In the genomic region with DNA sequence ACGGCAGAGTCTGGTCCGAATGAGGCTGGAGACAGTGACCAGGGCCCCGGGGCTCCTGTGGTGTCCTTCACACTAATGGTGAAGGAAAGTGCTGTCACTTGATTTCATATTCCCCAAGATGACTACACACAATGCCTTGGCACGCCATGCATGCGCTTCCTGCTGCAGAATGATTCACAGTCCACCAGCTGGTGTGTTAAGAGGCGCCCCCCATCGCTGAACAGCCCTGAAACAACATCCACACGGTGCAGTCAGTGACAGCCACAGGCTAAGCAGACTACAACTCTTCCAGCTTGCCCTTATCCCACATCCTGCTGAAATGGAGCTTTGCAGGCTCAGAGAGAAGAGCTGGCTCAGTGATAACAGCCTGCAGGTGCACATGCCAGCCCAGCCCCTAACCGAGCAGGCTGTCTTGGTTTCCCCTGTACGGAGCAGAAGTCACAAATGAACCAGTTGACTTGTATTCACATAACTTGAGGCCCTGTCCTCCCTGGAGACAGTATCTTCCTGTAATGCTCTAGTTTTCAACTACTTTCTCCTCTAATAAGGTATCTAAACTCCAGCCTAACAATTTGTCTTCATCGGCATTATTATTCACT, we compare ENCODE assay signal across 17 cellular contexts. TPM values are rescaled to one million over a fixed set of nuclear protein-coding genes. Genes with fewer than 3 reads are reported as not detected.
DNase-seq lines count a peak whose midpoint lies in the region; ATAC-seq and TF ChIP-seq lines count a peak whose summit lies in the region.
"Had no signal": no experiment of that assay in that cellular context is flagged by ENCODE, and none has a peak within 500 bp of the region (broad histone marks: within the 10 kb centered on the region; RNA-seq: fewer than 3 reads in every experiment).

No MANE protein-coding gene starts in this region.

- intact Hi-C loops in aorta (cut with DNase I) = no loop called here

- H3K4me1 ChIP-seq in aorta (ENCODE audit: control insufficient read depth in 1 of 2, insufficient read depth in 2 of 2, low read length in 2 of 2) = no peaks in the 10 kb centered on the region
- H3K4me1 ChIP-seq: left ventricle myocardium inferior, SJCRH30, testis had no signal

- DNase-seq in Daoy (ENCODE audit: low read depth) (peak; percentile 80), NCI-H69 (lab: John Stamatoyannopoulos, UW) (peak; percentile 84), dermis blood vessel endothelial cell (peak; percentile 65), nucleus accumbens (lab: John Stamatoyannopoulos, UW) (peak in 38 of 56 donors; percentile 1 to 81 (median 21)), GM10248 (ENCODE audit: extremely low spot score) (no peak), NAMALWA (ENCODE audit: low spot score) (no peak), NCI-H510A (lab: John Stamatoyannopoulos, UW) (no peak), aorta (no peak)
- DNase-seq: activated CD4-positive, alpha-beta T cell treated with anti-CD3 and anti-CD28 coated beads, Interleukin-2, amount 50 U/mL, for 48 hours; left ventricle myocardium inferior; natural killer cell; NCI-H2081 treated with DMSO at 0.1 percent for 48 hours; right cardiac atrium; SJCRH30; T1000; testis had no signal

- CTCF ChIA-PET in GM10248 (lab: Yijun Ruan, JAX) = no interaction called here

- H3K4me3 ChIP-seq in aorta (ENCODE audit: low read length in 2 of 2) = no peak overlapping the region
- H3K4me3 ChIP-seq: left ventricle myocardium inferior, SJCRH30, testis had no signal

- H3K27ac ChIP-seq in aorta (ENCODE audit: low read depth in 1 of 2, low read length in 2 of 2) = no peak overlapping the region
- H3K27ac ChIP-seq: left ventricle myocardium inferior, SJCRH30, testis had no signal

- POLR2A ChIA-PET in GM10248 (lab: Yijun Ruan, JAX) = no interaction called here

- H3K36me3 ChIP-seq in aorta (ENCODE audit: control insufficient read depth in 1 of 2, insufficient read depth in 2 of 2, low read length in 1 of 2) = no peaks in the 10 kb centered on the region
- H3K36me3 ChIP-seq: left ventricle myocardium inferior, SJCRH30 had no signal

- TF ChIP-seq CTCF in GM10248 (IDR thresholded peaks at IDR 0.05; ENCODE audit: control extremely low read depth, extremely low read depth, low read depth, missing control alignments) = no peak

- 66 to 71% methylated on average over 11 of the region's 11 CpGs for WGBS in aorta, 2 donors

- no peak for ATAC-seq in aorta (ENCODE audit: low FRiP score)
- ATAC-seq: natural killer cell, right cardiac atrium had no signal

- no peaks in the 10 kb centered on the region for H3K9me3 ChIP-seq in aorta (ENCODE audit: control insufficient read depth, low read length)
- H3K9me3 ChIP-seq: left ventricle myocardium inferior, SJCRH30, testis had no signal

- H3K27me3 ChIP-seq in aorta (ENCODE audit: control insufficient read depth in 1 of 2, insufficient read depth in 2 of 2, low read length in 1 of 2) = no peaks in the 10 kb centered on the region
- H3K27me3 ChIP-seq: SJCRH30, testis had no signal

RNA-seq across cellular contexts. Expression of gene CDH20, which starts 24.3 kb away (rescaled TPM):
- total RNA-seq in Daoy (2014; rRNA removed; shearing (Covaris generic)) = 0.03 TPM in 1 of 2 replicates, not detected in the other
- total RNA-seq in dermis blood vessel endothelial cell = under 0.01 TPM in 1 of 2 replicates, not detected in the other
- total RNA-seq in aorta = not detected
- polyA plus RNA-seq in aorta = under 1 TPM in 1 of 2 donors, not detected in 1; 0.10 TPM
- total RNA-seq: activated T-helper 1 cell treated with anti-CD3 and anti-CD28 coated beads, Interleukin-12 subunit alpha, Interleukin-12 subunit beta, Interleukin-2, Interleukin-4 antibody, amounts not matched to agents 30 ng/mL and 10 ng/mL and 1 ng/mL, durations not matched to agents 14 hours and 24 hours and 36 hours; left ventricle myocardium inferior; SJCRH30 had no signal

Comparison
In these comparisons a context has a peak if more than half of its experiments do, and no peak if none do; other contexts are left out.
1. DNase-seq: peak in Daoy (single experiment), NCI-H69 (single experiment), dermis blood vessel endothelial cell (single experiment) and nucleus accumbens (38 of 56); none in GM10248 (single experiment), NAMALWA (single experiment), NCI-H510A (single experiment) and aorta (0 of 2).